16 cellular contexts compared by ENCODE assay signal in genomic region chr18:79849328-79850207, GRCh38. TPM values are rescaled to one million over a fixed set of nuclear protein-coding genes. Genes with fewer than 3 reads are reported as not detected.
"Had no signal": no experiment of that assay in that cellular context is flagged by ENCODE, and none has a peak within 500 bp of the region (broad histone marks: within the 10 kb centered on the region; RNA-seq: fewer than 3 reads in every experiment).

No MANE protein-coding gene starts in this region.

- H3K36me3 ChIP-seq: pancreas, tibial nerve had no signal

- H3K4me1 Mint-ChIP-seq: activated naive CD4-positive, alpha-beta T cell treated with anti-CD3 and anti-CD28 coated beads, Interleukin-2, amount 10 ng/mL, durations not matched to agents 7 days and 5 days; neural crest cell had no signal

- H3K27ac ChIP-seq: foreskin keratinocyte, pancreas, tibial nerve had no signal

- DNase-seq: activated B cell treated with CpG ODN at 0.5 μM for 24 hours; activated CD4-positive, alpha-beta T cell treated with anti-CD3 and anti-CD28 coated beads for 48 hours; activated CD8-positive, alpha-beta T cell treated with anti-CD3 and anti-CD28 coated beads, Interleukin-2, amount 10 ng/mL, durations not matched to agents 7 days and 5 days; activated naive CD4-positive, alpha-beta T cell treated with anti-CD3 and anti-CD28 coated beads, Interleukin-2, amount 10 ng/mL, durations not matched to agents 7 days and 5 days; activated T-cell treated with anti-CD3 and anti-CD28 coated beads for 4 hours; foreskin keratinocyte; glutamatergic neuron; hypothalamus; SW 1271 had no signal

- H3K4me3 ChIP-seq: pancreas, tibial nerve had no signal

- H3K36me3 Mint-ChIP-seq: activated naive CD4-positive, alpha-beta T cell treated with anti-CD3 and anti-CD28 coated beads, Interleukin-2, amount 10 ng/mL, durations not matched to agents 7 days and 5 days; stimulated activated memory B cell treated with anti-CD40 and anti-IgM and Interleukin-4, amounts not matched to agents 10 μg/mL and 1 μg/mL and 100 μg/mL, for 72 hours had no signal

- H3K27me3 Mint-ChIP-seq: activated B cell treated with CpG ODN at 0.5 μM for 24 hours; activated naive CD4-positive, alpha-beta T cell treated with anti-CD3 and anti-CD28 coated beads, Interleukin-2, amount 10 ng/mL, durations not matched to agents 7 days and 5 days had no signal

- H3K27me3 ChIP-seq: foreskin keratinocyte, pancreas, tibial nerve had no signal

- H3K9me3 ChIP-seq: pancreas had no signal

- ATAC-seq: activated CD8-positive, alpha-beta T cell treated with anti-CD3 and anti-CD28 coated beads, Interleukin-2, amount 10 ng/mL, durations not matched to agents 7 days and 5 days; foreskin keratinocyte; stimulated activated memory B cell treated with anti-CD40 and anti-IgM and Interleukin-4, amounts not matched to agents 10 μg/mL and 1 μg/mL and 100 μg/mL, for 72 hours had no signal

- H3K9me3 Mint-ChIP-seq: activated B cell treated with CpG ODN at 0.5 μM for 24 hours; activated naive CD4-positive, alpha-beta T cell treated with anti-CD3 and anti-CD28 coated beads, Interleukin-2, amount 10 ng/mL, durations not matched to agents 7 days and 5 days; activated T-helper 2 cell treated with anti-CD3 and anti-CD28 coated beads, Interferon-gamma antibody, Interleukin-2, Interleukin-4, amounts not matched to agents 10 μg/mL and 5 μg/mL and 100 μg/mL, durations not matched to agents 14 hours and 24 hours and 36 hours had no signal

- H3K27ac Mint-ChIP-seq: activated B cell treated with CpG ODN at 0.5 μM for 24 hours; activated CD8-positive, alpha-beta T cell treated with anti-CD3 and anti-CD28 coated beads, Interleukin-2, amount 10 ng/mL, durations not matched to agents 7 days and 5 days; activated naive CD4-positive, alpha-beta T cell treated with anti-CD3 and anti-CD28 coated beads, Interleukin-2, amount 10 ng/mL, durations not matched to agents 7 days and 5 days; activated T-helper 2 cell treated with anti-CD3 and anti-CD28 coated beads, Interferon-gamma antibody, Interleukin-2, Interleukin-4, amounts not matched to agents 10 μg/mL and 5 μg/mL and 100 μg/mL, durations not matched to agents 14 hours and 24 hours and 36 hours; stimulated activated memory B cell treated with anti-CD40 and anti-IgM and Interleukin-4, amounts not matched to agents 10 μg/mL and 1 μg/mL and 100 μg/mL, for 72 hours had no signal

- H3K4me3 Mint-ChIP-seq: activated B cell treated with CpG ODN at 0.5 μM for 24 hours; activated CD8-positive, alpha-beta T cell treated with anti-CD3 and anti-CD28 coated beads, Interleukin-2, amount 10 ng/mL, durations not matched to agents 7 days and 5 days; activated naive CD4-positive, alpha-beta T cell treated with anti-CD3 and anti-CD28 coated beads, Interleukin-2, amount 10 ng/mL, durations not matched to agents 7 days and 5 days; neural crest cell; stimulated activated memory B cell treated with anti-CD40 and anti-IgM and Interleukin-4, amounts not matched to agents 10 μg/mL and 1 μg/mL and 100 μg/mL, for 72 hours had no signal

- H3K4me1 ChIP-seq: foreskin keratinocyte, pancreas, tibial nerve had no signal

RNA-seq across cellular contexts. Expression of gene KCNG2, which starts 51.8 kb away (rescaled TPM):
- total RNA-seq: activated B cell treated with CpG ODN at 0.5 μM for 24 hours; activated CD8-positive, alpha-beta T cell treated with anti-CD3 and anti-CD28 coated beads, Interleukin-2, amount 10 ng/mL, durations not matched to agents 7 days and 5 days; activated T-helper 2 cell treated with anti-CD3 and anti-CD28 coated beads, Interferon-gamma antibody, Interleukin-2, Interleukin-4, amounts not matched to agents 10 μg/mL and 5 μg/mL and 100 μg/mL, durations not matched to agents 14 hours and 24 hours and 36 hours; foreskin keratinocyte; kidney epithelial cell; neural crest cell; T-helper 2 cell treated with Interferon-gamma antibody and Interleukin-4, amounts not matched to agents 100 ng/mL and 5 ng/mL, for 36 hours had no signal
